ENCODE assay signal across 26 cellular contexts in genomic region chr15:88076246-88076645, GRCh38.
"Had no signal": no experiment of that assay in that cellular context is flagged by ENCODE, and none has a peak within 500 bp of the region (broad histone marks: within the 10 kb centered on the region; RNA-seq: fewer than 3 reads in every experiment).

No MANE protein-coding gene starts in this region.

- H3K36me3 ChIP-seq: gastroesophageal sphincter, heart left ventricle, left lung, neural progenitor cell, tibial nerve, upper lobe of left lung had no signal

- H3K79me2 ChIP-seq: hepatocyte, parathyroid adenoma had no signal

- ATAC-seq: esophagus mucosa; foreskin keratinocyte; gastroesophageal sphincter; heart left ventricle; left cardiac atrium; left lung; mucosa of descending colon; natural killer cell treated with Interleukin-12 subunit alpha and Interleukin-12 subunit beta and Interleukin-15 and Interleukin-18, amount 100 ng/mL, for 72 hours; sciatic nerve; stimulated activated effector memory CD8-positive, alpha-beta T cell treated with anti-CD3 and anti-CD28 coated beads, Interleukin-12 subunit alpha, Interleukin-12 subunit beta, amount 100 ng/mL, for 72 hours; stimulated activated naive CD8-positive, alpha-beta T cell treated with anti-CD3 and anti-CD28 coated beads, Interleukin-15, Interleukin-2, amounts not matched to agents 100 U/mL and 50 U/mL, for 24 hours had no signal

- H3K27ac ChIP-seq: epithelial cell of prostate, foreskin keratinocyte, gastroesophageal sphincter, heart left ventricle, hepatocyte, left lung, neural progenitor cell, parathyroid adenoma, testis, tibial nerve, upper lobe of left lung had no signal

- DNase-seq: effector CD8-positive, alpha-beta T cell; endodermal cell; heart left ventricle; left cardiac atrium; left lung; mesenchymal stem cell; mucosa of descending colon; naive B cell; stimulated activated CD4-positive, alpha-beta T cell treated with anti-CD3 and anti-CD28 coated beads, Interleukin-2, amount 100 ng/mL, for 24 hours; stimulated activated CD4-positive, alpha-beta T cell treated with anti-CD3 and anti-CD28 coated beads, Interleukin-4, amount 100 ng/mL, for 24 hours; stimulated activated naive CD8-positive, alpha-beta T cell treated with anti-CD3 and anti-CD28 coated beads, Interleukin-15, Interleukin-2, amounts not matched to agents 100 U/mL and 50 U/mL, for 24 hours; substantia nigra; testis; upper lobe of left lung had no signal

- H3K9me3 ChIP-seq: gastroesophageal sphincter, heart left ventricle, left lung, mucosa of descending colon, testis, tibial nerve, upper lobe of left lung had no signal

- H3K9ac ChIP-seq: neural progenitor cell, parathyroid adenoma had no signal

- H3K4me1 ChIP-seq: foreskin keratinocyte, gastroesophageal sphincter, heart left ventricle, left lung, neural progenitor cell, parathyroid adenoma, testis had no signal

- H2AFZ ChIP-seq: hepatocyte, neural progenitor cell, parathyroid adenoma had no signal

- H3K4me3 ChIP-seq: gastroesophageal sphincter, heart left ventricle, hepatocyte, left lung, mucosa of descending colon, neural progenitor cell, testis, tibial nerve, upper lobe of left lung had no signal

- H3K27me3 ChIP-seq: foreskin keratinocyte, gastroesophageal sphincter, heart left ventricle, hepatocyte, left lung, neural progenitor cell, testis, tibial nerve, upper lobe of left lung had no signal

- H3K4me2 ChIP-seq: hepatocyte, neural progenitor cell had no signal

- FAIRE-seq: colon had no signal
